In genomic region chr1:228891134-228892034, GRCh38 we compare ENCODE assay signal across 17 cellular contexts.
DNase-seq lines count a peak whose midpoint lies in the region; ATAC-seq and TF ChIP-seq lines count a peak whose summit lies in the region.
"Had no signal": no experiment of that assay in that cellular context is flagged by ENCODE, and none has a peak within 500 bp of the region (broad histone marks: within the 10 kb centered on the region; RNA-seq: fewer than 3 reads in every experiment).

No MANE protein-coding gene starts in this region.

- H3K27me3 ChIP-seq in MG63 = 0 out of 2 replicates have a peak, but pooled peaks cover 2% of the 10 kb centered on the region

- no peak for TF ChIP-seq CTCF in fibroblast of mammary gland (conservative IDR thresholded peaks at IDR 0.05; ENCODE audit: control insufficient read depth, insufficient read depth, low read depth, low read length)
- no peak for TF ChIP-seq CTCF in omental fat pad (IDR thresholded peaks at IDR 0.05)
- TF ChIP-seq CTCF in CD14-positive monocyte (IDR thresholded peaks at IDR 0.05) = no peak

- no peak overlapping the region for H3K4me3 Mint-ChIP-seq in CD14-positive monocyte

- H3K27me3 Mint-ChIP-seq in CD14-positive monocyte (ENCODE audit: low read depth in 3 of 3) = peaks cover 0 to 2% (median 1%) of the 10 kb centered on the region in 3 donors

- H3K9me3 ChIP-seq in MG63 = no peaks in the 10 kb centered on the region

- peaks cover 0 to 7% (median 0%) of the 10 kb centered on the region in 7 donors for H3K9me3 Mint-ChIP-seq in CD14-positive monocyte

- intact Hi-C loops in Right ventricle myocardium inferior (cut with DNase I) = no loop called here
- intact Hi-C loops in CD14-positive monocyte (cut with micrococcal nuclease) = no loop called here

- H3K36me3 Mint-ChIP-seq in CD14-positive monocyte = peaks cover 6 to 8% of the 10 kb centered on the region in 2 donors

- no peaks in the 10 kb centered on the region for H3K36me3 ChIP-seq in MG63

- DNase-seq in EL (peak; percentile 13), MG63 (peak; percentile 46), fibroblast of mammary gland (ENCODE audit: low read depth) (peak; percentile 67), omental fat pad (ENCODE audit: low spot score) (no peak), NCI-H345 treated with DMSO at 0.1 percent for 48 hours (lab: John Stamatoyannopoulos, UW; ENCODE audit: unreplicated experiment) (no peak), Right ventricle myocardium inferior (ENCODE audit: missing footprints) (no peak), DMS79 (lab: John Stamatoyannopoulos, UW) (no peak), CD14-positive monocyte (ENCODE audit: low spot score) (no peak)
- DNase-seq: C1 segment of cervical spinal cord, HCEC 1CT, NCI-H1092, NCI-H146, NCI-H2081 treated with DMSO at 0.1 percent for 48 hours, NCI-H510A treated with DMSO at 0.1 percent for 48 hours, NCI-H82, PC-3 had no signal

- no peaks in the 10 kb centered on the region for H3K4me1 Mint-ChIP-seq in CD14-positive monocyte

- peak overlapping the region in 1 of 7 donors; percentile 15 for H3K27ac Mint-ChIP-seq in CD14-positive monocyte

- H3K4me3 ChIP-seq in MG63 (no peak overlapping the region), fibroblast of mammary gland (ENCODE audit: control insufficient read depth, low read depth, low read length) (no peak overlapping the region)
- H3K4me3 ChIP-seq: K562 had no signal

- ATAC-seq in omental fat pad (ENCODE audit: low FRiP score) (peak; percentile 32), Right ventricle myocardium inferior (no peak)
- ATAC-seq: K562, PC-3 had no signal

Comparison
In these comparisons a context has a peak if more than half of its experiments do, and no peak if none do; other contexts are left out.
1. DNase-seq: peak in EL (single experiment), MG63 (single experiment) and fibroblast of mammary gland (single experiment); none in omental fat pad (single experiment), NCI-H345 treated with DMSO at 0.1 percent for 48 hours (single experiment), Right ventricle myocardium inferior (single experiment), DMS79 (single experiment) and CD14-positive monocyte (single experiment).